8 cellular contexts compared by ENCODE assay signal in genomic region chr22:23402275-23403151, GRCh38.
DNase-seq lines count a peak whose midpoint lies in the region; FAIRE-seq and TF ChIP-seq lines count a peak whose summit lies in the region.

No MANE protein-coding gene starts in this region.

- peaks cover 0 to 13% (median 2%) of the 10 kb centered on the region in 4 donors for H3K4me1 ChIP-seq in tibial nerve

- H3K27ac ChIP-seq in tibial nerve: peak overlapping the region in 2 of 4 donors; percentile 35 to 68

- H3K27me3 Mint-ChIP-seq in HFFc6 (ENCODE audit: insufficient read depth): no peaks in the 10 kb centered on the region
- no peaks in the 10 kb centered on the region for H3K27me3 Mint-ChIP-seq in activated T-cell treated with anti-CD3 and anti-CD28 coated beads, Interleukin-2, amount 50 U/mL, for 24 hours
- peaks cover 11% of the 10 kb centered on the region for H3K27me3 Mint-ChIP-seq in nephron progenitor cell (ENCODE audit: low read depth, poor library complexity)

- no peak overlapping the region for H3K4me3 ChIP-seq in fibroblast of the aortic adventitia (ENCODE audit: low read depth, low read length)
- peak overlapping the region; percentile 25 to 53 (median 37) for H3K4me3 ChIP-seq in tibial nerve

- H3K27ac Mint-ChIP-seq in HFFc6 (no peak overlapping the region), nephron progenitor cell (peak overlapping the region; percentile 64)
- no peak overlapping the region for H3K27ac Mint-ChIP-seq in activated T-cell treated with anti-CD3 and anti-CD28 coated beads, Interleukin-2, amount 50 U/mL, for 24 hours

- TF ChIP-seq POLR2A in tibial nerve (IDR thresholded peaks at IDR 0.05): no peak

- no peaks in the 10 kb centered on the region for H3K9me3 ChIP-seq in tibial nerve

- H3K36me3 ChIP-seq in tibial nerve: peaks cover 0 to 5% (median 0%) of the 10 kb centered on the region in 3 donors

- H3K36me3 Mint-ChIP-seq in HFFc6 (ENCODE audit: low read depth) (no peaks in the 10 kb centered on the region), nephron progenitor cell (ENCODE audit: low read depth) (peaks cover 6% of the 10 kb centered on the region)
- no peaks in the 10 kb centered on the region for H3K36me3 Mint-ChIP-seq in activated T-cell treated with anti-CD3 and anti-CD28 coated beads, Interleukin-2, amount 50 U/mL, for 24 hours (ENCODE audit: low read depth)

- TF ChIP-seq CTCF in HFFc6 (IDR thresholded peaks at IDR 0.05) (peak; percentile 76), fibroblast of the aortic adventitia (IDR thresholded peaks at IDR 0.05; ENCODE audit: insufficient read depth, low read length) (peak; percentile 36), nephron progenitor cell (IDR thresholded peaks at IDR 0.05) (peak; percentile 58), tibial nerve (IDR thresholded peaks at IDR 0.05) (peak; percentile 47 to 73 (median 58))

- no peak for TF ChIP-seq EP300 in tibial nerve (IDR thresholded peaks at IDR 0.05)

- DNase-seq in DMS53 treated with DMSO at 0.1 percent for 48 hours (lab: John Stamatoyannopoulos, UW; ENCODE audit: unreplicated experiment): peak; percentile 39
- peak; percentile 38 for DNase-seq in HFFc6
- DNase-seq in NCI-H226: peak; percentile 60
- peak; percentile 67 for DNase-seq in activated T-cell treated with anti-CD3 and anti-CD28 coated beads, Interleukin-2, amount 50 U/mL, for 24 hours
- DNase-seq in fibroblast of the aortic adventitia (ENCODE audit: low read depth): no peak
- peak; percentile 87 for DNase-seq in nephron progenitor cell
- no peak for DNase-seq in tibial nerve (ENCODE audit: low spot score in 2 of 2)
- DNase-seq in RCC 7860 (ENCODE audit: low spot score): no peak

- H3K4me1 Mint-ChIP-seq in HFFc6 (ENCODE audit: low read depth) (peaks cover 19% of the 10 kb centered on the region), nephron progenitor cell (peaks cover 73% of the 10 kb centered on the region)
- H3K4me1 Mint-ChIP-seq in activated T-cell treated with anti-CD3 and anti-CD28 coated beads, Interleukin-2, amount 50 U/mL, for 24 hours (ENCODE audit: low read depth): no peaks in the 10 kb centered on the region

- WGBS in tibial nerve, 2 donors: 8 to 11% methylated on average over 31 to 35 of the region's 82 CpGs

- H3K27me3 ChIP-seq in tibial nerve: peaks cover 0 to 15% of the 10 kb centered on the region in 2 donors

- H3K9me3 Mint-ChIP-seq in HFFc6 (no peaks in the 10 kb centered on the region), nephron progenitor cell (peaks cover 9% of the 10 kb centered on the region)
- no peaks in the 10 kb centered on the region for H3K9me3 Mint-ChIP-seq in activated T-cell treated with anti-CD3 and anti-CD28 coated beads, Interleukin-2, amount 50 U/mL, for 24 hours

- no peak for FAIRE-seq in RCC 7860 (lab: Jason Lieb, UNC)

- H3K4me3 Mint-ChIP-seq in HFFc6 (peak overlapping the region; percentile 34; the same call in 1 of the 2 replicates), nephron progenitor cell (peak overlapping the region; percentile 81)
- peak overlapping the region; percentile 27 for H3K4me3 Mint-ChIP-seq in activated T-cell treated with anti-CD3 and anti-CD28 coated beads, Interleukin-2, amount 50 U/mL, for 24 hours

Comparison
In these comparisons a context has a peak if more than half of its experiments do, and no peak if none do; other contexts are left out.
1. DNase-seq: peak in DMS53 treated with DMSO at 0.1 percent for 48 hours (single experiment), HFFc6 (single experiment), NCI-H226 (single experiment), activated T-cell treated with anti-CD3 and anti-CD28 coated beads, Interleukin-2, amount 50 U/mL, for 24 hours (single experiment) and nephron progenitor cell (single experiment); none in fibroblast of the aortic adventitia (single experiment), tibial nerve (0 of 2) and RCC 7860 (single experiment).
2. H3K4me3 Mint-ChIP-seq: peak in every context shown above with its lines; median percentile 81 in nephron progenitor cell; 34 in HFFc6; 27 in activated T-cell treated with anti-CD3 and anti-CD28 coated beads, Interleukin-2, amount 50 U/mL, for 24 hours.
3. Peak in every context shown above with its lines, with median percentiles within 50 percentile points of each other: CTCF ChIP-seq.